In genomic region chr12:98820005-98820404, GRCh38 we compare ENCODE assay signal across 18 cellular contexts.
"Had no signal": no experiment of that assay in that cellular context is flagged by ENCODE, and none has a peak within 500 bp of the region (broad histone marks: within the 10 kb centered on the region; RNA-seq: fewer than 3 reads in every experiment).

No MANE protein-coding gene starts in this region.

- H3K4me3 Mint-ChIP-seq: activated CD8-positive, alpha-beta T cell treated with anti-CD3 and anti-CD28 coated beads for 36 hours; activated T-cell treated with anti-CD3 and anti-CD28 coated beads, Interleukin-2, amount 50 U/mL, for 72 hours; dendritic cell treated with granulocyte-macrophage colony-stimulating factor and Interleukin-4, amounts not matched to agents 40 ng/mL and 50 ng/mL, for 4 days; neural crest cell; stimulated activated naive CD8-positive, alpha-beta T cell treated with anti-CD3 and anti-CD28 coated beads, Interleukin-15, amount 100 ng/mL, for 72 hours; T-cell had no signal

- H3K79me2 ChIP-seq: parathyroid adenoma had no signal

- H3K36me3 ChIP-seq: ascending aorta, left ventricle myocardium inferior, thyroid gland had no signal

- H3K4me1 ChIP-seq: ascending aorta had no signal

- H3K27ac Mint-ChIP-seq: activated CD8-positive, alpha-beta T cell treated with anti-CD3 and anti-CD28 coated beads for 36 hours; activated T-cell treated with anti-CD3 and anti-CD28 coated beads, Interleukin-2, amount 50 U/mL, for 72 hours; dendritic cell treated with granulocyte-macrophage colony-stimulating factor and Interleukin-4, amounts not matched to agents 40 ng/mL and 50 ng/mL, for 4 days; stimulated activated naive CD8-positive, alpha-beta T cell treated with anti-CD3 and anti-CD28 coated beads, Interleukin-15, amount 100 ng/mL, for 72 hours; T-cell had no signal

- ATAC-seq: activated CD8-positive, alpha-beta T cell treated with anti-CD3 and anti-CD28 coated beads for 36 hours; activated T-cell treated with anti-CD3 and anti-CD28 coated beads, Interleukin-2, amount 50 U/mL, for 72 hours; esophagus mucosa; stimulated activated naive CD8-positive, alpha-beta T cell treated with anti-CD3 and anti-CD28 coated beads, Interleukin-15, amount 100 ng/mL, for 72 hours; T-cell had no signal

- H3K4me1 Mint-ChIP-seq: stimulated activated naive CD8-positive, alpha-beta T cell treated with anti-CD3 and anti-CD28 coated beads, Interleukin-15, amount 100 ng/mL, for 72 hours; T-cell had no signal

- H3K27me3 ChIP-seq: ascending aorta, thyroid gland had no signal

- H3K36me3 Mint-ChIP-seq: T-cell had no signal

- DNase-seq: activated CD4-positive, alpha-beta T cell treated with anti-CD3 and anti-CD28 coated beads for 4 hours; activated CD8-positive, alpha-beta memory T cell treated with anti-CD3 and anti-CD28 coated beads, Interleukin-2, amount 50 U/mL, for 4 hours; activated CD8-positive, alpha-beta T cell treated with anti-CD3 and anti-CD28 coated beads for 36 hours; activated T-cell treated with anti-CD3 and anti-CD28 coated beads, Interleukin-2, amount 50 U/mL, for 72 hours; caudate nucleus; left ventricle myocardium inferior; stimulated activated CD4-positive, alpha-beta T cell treated with anti-CD3 and anti-CD28 coated beads, Interleukin-15, amount 100 ng/mL, for 24 hours; stimulated activated CD4-positive, alpha-beta T cell treated with anti-CD3 and anti-CD28 coated beads, Interleukin-4, amount 100 ng/mL, for 24 hours; stimulated activated naive CD8-positive, alpha-beta T cell treated with anti-CD3 and anti-CD28 coated beads, Interleukin-15, amount 100 ng/mL, for 72 hours; T-cell; T1000; thyroid gland had no signal

- H2AFZ ChIP-seq: parathyroid adenoma had no signal

- H3K9me3 ChIP-seq: ascending aorta, left ventricle myocardium inferior, thyroid gland had no signal

- H3K27ac ChIP-seq: ascending aorta, left ventricle myocardium inferior, parathyroid adenoma, thyroid gland, VCaP had no signal

- H3K4me3 ChIP-seq: ascending aorta, left ventricle myocardium inferior, thyroid gland had no signal

- H3K9me3 Mint-ChIP-seq: activated CD8-positive, alpha-beta T cell treated with anti-CD3 and anti-CD28 coated beads for 36 hours; activated T-cell treated with anti-CD3 and anti-CD28 coated beads, Interleukin-2, amount 50 U/mL, for 72 hours; dendritic cell treated with granulocyte-macrophage colony-stimulating factor and Interleukin-4, amounts not matched to agents 40 ng/mL and 50 ng/mL, for 4 days; neural crest cell; stimulated activated naive CD8-positive, alpha-beta T cell treated with anti-CD3 and anti-CD28 coated beads, Interleukin-15, amount 100 ng/mL, for 72 hours; T-cell had no signal

- H3K9ac ChIP-seq: parathyroid adenoma had no signal
